In the genomic region with DNA sequence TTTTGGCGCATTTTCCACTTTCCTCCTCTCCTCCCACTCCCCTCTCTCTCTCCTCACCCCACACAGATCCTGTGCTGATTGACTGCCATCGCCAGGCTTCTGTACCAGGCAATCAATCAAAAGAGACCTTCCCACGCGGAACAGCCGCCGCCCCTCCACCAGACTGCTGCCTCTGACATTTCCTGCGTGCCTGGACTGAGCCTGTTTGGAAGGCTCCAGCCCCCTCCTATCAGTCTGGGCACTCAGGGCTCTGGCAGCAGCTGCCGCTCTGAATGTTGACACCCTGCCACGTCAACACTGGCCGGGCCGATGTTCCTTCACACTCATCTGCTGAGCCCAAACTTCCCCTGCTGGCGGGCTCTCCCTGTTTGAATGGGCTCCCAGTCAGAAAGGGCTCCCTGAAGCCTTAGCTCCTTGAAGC, we compare ENCODE assay signal across 8 cellular contexts.
DNase-seq lines count a peak whose midpoint lies in the region; ATAC-seq, FAIRE-seq and TF ChIP-seq lines count a peak whose summit lies in the region.

No MANE protein-coding gene starts in this region.

- peak overlapping the region; percentile 23 for H3K4me2 ChIP-seq in GM12878 (ENCODE audit: control insufficient read depth, insufficient read depth)

- RAD21 ChIA-PET in GM12878 (lab: Charles Lee; ENCODE audit: unreplicated experiment): interaction anchor here (0.8 kb wide), 1 partner anchor 21 kb away, joined by 3 read pairs; no protein-coding TSS in a partner anchor

- TF ChIP-seq RAD21 in GM12878 (IDR thresholded peaks at IDR 0.05; ENCODE audit: insufficient read depth, low read depth, low read length) (no peak), liver (IDR thresholded peaks at IDR 0.05) (peak; percentile 10 to 26)

- peak overlapping the region; percentile 38 for H2AFZ ChIP-seq in GM12878 (ENCODE audit: control insufficient read depth, low read depth, low read length)

- ATAC-seq in GM12878 (peak; percentile 86), upper lobe of left lung (ENCODE audit: low FRiP score in 2 of 2) (peak; percentile 73 to 82), GM18520 (IDR thresholded peaks at IDR 0.05; ENCODE audit: unreplicated experiment) (no peak)

- H3K9me3 ChIP-seq in GM12878 (replicated peaks; ENCODE audit: control insufficient read depth, insufficient read depth, low read length) (no peaks in the 10 kb centered on the region; the same call in 2 of the 3 replicates), liver (ENCODE audit: control insufficient read depth in 4 of 4, low read length in 3 of 4) (no peaks in the 10 kb centered on the region), upper lobe of left lung (no peaks in the 10 kb centered on the region)

- H3K27me3 ChIP-seq in GM12878 (replicated peaks in 1 of 2; ENCODE audit: control insufficient read depth in 2 of 2, insufficient read depth in 2 of 2, low read length in 1 of 2) (no peaks in the 10 kb centered on the region), liver (ENCODE audit: control insufficient read depth in 4 of 4, insufficient read depth in 4 of 4, low read length in 3 of 4) (peaks cover 0 to 2% (median under 1%) of the 10 kb centered on the region in 4 donors), upper lobe of left lung (no peaks in the 10 kb centered on the region)

- no peaks in the 10 kb centered on the region for H4K20me1 ChIP-seq in GM12878 (ENCODE audit: control insufficient read depth, insufficient read depth)

- TF ChIP-seq EP300 in GM12878 (IDR thresholded peaks at IDR 0.05; ENCODE audit: borderline replicate concordance in 1 of 2, control insufficient read depth in 1 of 2, low read depth in 2 of 2, low read length in 2 of 2) (no peak), upper lobe of left lung (IDR thresholded peaks at IDR 0.05) (no peak)

- peaks cover 9% of the 10 kb centered on the region; the same call in 1 of the 2 replicates for H3K4me1 ChIP-seq in GM12878 (ENCODE audit: control insufficient read depth, insufficient read depth, low read length)
- peaks cover 0 to 4% (median 0%) of the 10 kb centered on the region in 4 donors for H3K4me1 ChIP-seq in liver (ENCODE audit: control insufficient read depth in 4 of 4, insufficient read depth in 4 of 4, low read length in 3 of 4)
- H3K4me1 ChIP-seq in upper lobe of left lung: peaks cover 3 to 12% (median 10%) of the 10 kb centered on the region in 4 donors

- no peak for FAIRE-seq in GM12878 (lab: Jason Lieb, UNC)

- peak; percentile 31 for DNase-seq in NCI-H2196 (lab: John Stamatoyannopoulos, UW; ENCODE audit: unreplicated experiment)
- DNase-seq in NCI-H2196 treated with DMSO at 0.1 percent for 48 hours (lab: John Stamatoyannopoulos, UW; ENCODE audit: unreplicated experiment): no peak
- no peak for DNase-seq in GM12878 (ENCODE audit: low read depth, low spot score)
- peak; percentile 41 to 47 for DNase-seq in upper lobe of left lung
- DNase-seq in GOT3 (lab: John Stamatoyannopoulos, UW): no peak
- DNase-seq in stimulated activated CD4-positive, alpha-beta T cell treated with anti-CD3 and anti-CD28 coated beads, Interleukin-1b, Interleukin-23, amount 100 ng/mL, for 48 hours: no peak

- CTCF ChIA-PET in GM12878 (lab: Yijun Ruan, JAX): no interaction called here

- no peaks in the 10 kb centered on the region for H3K79me2 ChIP-seq in GM12878 (ENCODE audit: control insufficient read depth, insufficient read depth, low read length)

- H3K27ac ChIP-seq in GM12878 (ENCODE audit: control insufficient read depth, insufficient read depth) (no peak overlapping the region; the same call in 1 of the 2 replicates), liver (ENCODE audit: low read depth in 1 of 2, low read length in 2 of 2) (peak overlapping the region; percentile 9 to 12), upper lobe of left lung (peak overlapping the region in 2 of 4 donors; percentile 18 to 59)

- no peak overlapping the region for H3K4me3 ChIP-seq in GM12878
- H3K4me3 ChIP-seq in liver (ENCODE audit: low read depth in 1 of 3, low read length in 3 of 3): no peak overlapping the region
- peak overlapping the region in 1 of 4 donors; percentile 11 for H3K4me3 ChIP-seq in upper lobe of left lung

- POLR2A ChIA-PET in GM12878 (lab: Charles Lee): interaction anchor here (0.7 kb wide), 1 partner anchor 9 kb away, joined by 4 read pairs; no protein-coding TSS in a partner anchor

- SMC1A ChIA-PET in GM12878 (lab: Charles Lee; ENCODE audit: uncharacterized antibody, unreplicated experiment): interaction anchor here (0.9 to 2.3 kb wide), 2 partner anchors 9 to 470 kb away, joined by 3 to 14 read pairs; no protein-coding TSS in a partner anchor

- in situ Hi-C loops in GM12878 (cut with MboI): no loop called here

- BruUV-seq in GM12878 (replicated peaks; lab: Mats Ljungman, UMichigan): no TSS peak

- H3K36me3 ChIP-seq in GM12878 (ENCODE audit: control insufficient read depth in 2 of 2, insufficient read depth in 2 of 2, low read length in 1 of 2) (no peaks in the 10 kb centered on the region), liver (ENCODE audit: control insufficient read depth in 4 of 4, insufficient read depth in 3 of 4, low read depth in 1 of 4, low read length in 3 of 4) (no peaks in the 10 kb centered on the region), upper lobe of left lung (no peaks in the 10 kb centered on the region)

- no peak for TF ChIP-seq POLR2A in GM12878 (IDR thresholded peaks at IDR 0.05; ENCODE audit: low read depth, low read length)
- no peak for TF ChIP-seq POLR2A in upper lobe of left lung (IDR thresholded peaks at IDR 0.05)

- intact Hi-C loops in GM12878 (cut with micrococcal nuclease; ENCODE audit: unreplicated experiment): loop anchor here (10.0 kb wide), 2 partner anchors 420 to 470 kb away; a partner anchor contains a TSS

- no peak for TF ChIP-seq CTCF in GM12878 (IDR thresholded peaks at IDR 0.05 in 2 of 3, conservative IDR thresholded peaks at IDR 0.05 in 1 of 3; ENCODE audit: control insufficient read depth in 2 of 3, extremely low read depth in 1 of 3, insufficient read depth in 1 of 3, low read depth in 3 of 3, low read length in 3 of 3)
- TF ChIP-seq CTCF in liver (IDR thresholded peaks at IDR 0.05; ENCODE audit: low read depth, low read length, missing input control): no peak
- TF ChIP-seq CTCF in upper lobe of left lung (IDR thresholded peaks at IDR 0.05): no peak

- H3K9ac ChIP-seq in GM12878 (ENCODE audit: control insufficient read depth, insufficient read depth, low read length): no peak overlapping the region
- no peak overlapping the region for H3K9ac ChIP-seq in liver (ENCODE audit: low read depth in 1 of 2, low read length in 2 of 2)

- 7% methylated on average over 12 of the region's 12 CpGs for WGBS in GM12878 (ENCODE audit: insufficient coverage, insufficient replicate concordance, low lambda C conversion rate, missing lambda C conversion rate)
- WGBS in liver: 29% methylated on average over 12 of the region's 12 CpGs
- 9 to 17% methylated on average over 12 of the region's 12 CpGs for WGBS in upper lobe of left lung, 2 donors

TF ChIP-seq in GM12878, 131 proteins besides CTCF, POLR2A, EP300 and RAD21 (continues in another document):
- TF ChIP-seq SPI1 (IDR thresholded peaks at IDR 0.05; ENCODE audit: borderline replicate concordance, insufficient read depth, low read depth, low read length): no peak
- TF ChIP-seq DPF2 (IDR thresholded peaks at IDR 0.05): 0 out of 2 replicates have a peak, but pooled peaks have one; percentile 28

TF ChIP-seq in liver, 16 proteins besides CTCF, POLR2A, EP300 and RAD21 (continues in another document):
- TF ChIP-seq FOXA1 (IDR thresholded peaks at IDR 0.05) (no peak), NR2F2 (IDR thresholded peaks at IDR 0.05) (no peak), HNF4A (conservative IDR thresholded peaks at IDR 0.05) (no peak), EGR1 (IDR thresholded peaks at IDR 0.05; ENCODE audit: low read depth in 2 of 2) (no peak), YY1 (IDR thresholded peaks at IDR 0.05) (no peak), RXRA (IDR thresholded peaks at IDR 0.05) (no peak), TAF1 (conservative IDR thresholded peaks at IDR 0.05) (no peak)
- TF ChIP-seq, protein P1, sequence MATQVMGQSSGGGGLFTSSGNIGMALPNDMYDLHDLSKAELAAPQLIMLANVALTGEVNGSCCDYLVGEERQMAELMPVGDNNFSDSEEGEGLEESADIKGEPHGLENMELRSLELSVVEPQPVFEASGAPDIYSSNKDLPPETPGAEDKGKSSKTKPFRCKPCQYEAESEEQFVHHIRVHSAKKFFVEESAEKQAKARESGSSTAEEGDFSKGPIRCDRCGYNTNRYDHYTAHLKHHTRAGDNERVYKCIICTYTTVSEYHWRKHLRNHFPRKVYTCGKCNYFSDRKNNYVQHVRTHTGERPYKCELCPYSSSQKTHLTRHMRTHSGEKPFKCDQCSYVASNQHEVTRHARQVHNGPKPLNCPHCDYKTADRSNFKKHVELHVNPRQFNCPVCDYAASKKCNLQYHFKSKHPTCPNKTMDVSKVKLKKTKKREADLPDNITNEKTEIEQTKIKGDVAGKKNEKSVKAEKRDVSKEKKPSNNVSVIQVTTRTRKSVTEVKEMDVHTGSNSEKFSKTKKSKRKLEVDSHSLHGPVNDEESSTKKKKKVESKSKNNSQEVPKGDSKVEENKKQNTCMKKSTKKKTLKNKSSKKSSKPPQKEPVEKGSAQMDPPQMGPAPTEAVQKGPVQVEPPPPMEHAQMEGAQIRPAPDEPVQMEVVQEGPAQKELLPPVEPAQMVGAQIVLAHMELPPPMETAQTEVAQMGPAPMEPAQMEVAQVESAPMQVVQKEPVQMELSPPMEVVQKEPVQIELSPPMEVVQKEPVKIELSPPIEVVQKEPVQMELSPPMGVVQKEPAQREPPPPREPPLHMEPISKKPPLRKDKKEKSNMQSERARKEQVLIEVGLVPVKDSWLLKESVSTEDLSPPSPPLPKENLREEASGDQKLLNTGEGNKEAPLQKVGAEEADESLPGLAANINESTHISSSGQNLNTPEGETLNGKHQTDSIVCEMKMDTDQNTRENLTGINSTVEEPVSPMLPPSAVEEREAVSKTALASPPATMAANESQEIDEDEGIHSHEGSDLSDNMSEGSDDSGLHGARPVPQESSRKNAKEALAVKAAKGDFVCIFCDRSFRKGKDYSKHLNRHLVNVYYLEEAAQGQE (IDR thresholded peaks at IDR 0.05): no peak
- TF ChIP-seq, protein P2, sequence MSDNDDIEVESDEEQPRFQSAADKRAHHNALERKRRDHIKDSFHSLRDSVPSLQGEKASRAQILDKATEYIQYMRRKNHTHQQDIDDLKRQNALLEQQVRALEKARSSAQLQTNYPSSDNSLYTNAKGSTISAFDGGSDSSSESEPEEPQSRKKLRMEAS (IDR thresholded peaks at IDR 0.05): no peak

Comparison
In these comparisons a context has a peak if more than half of its experiments do, and no peak if none do; other contexts are left out.
1. DNase-seq: peak in NCI-H2196 (single experiment) and upper lobe of left lung (2 of 2); none in NCI-H2196 treated with DMSO at 0.1 percent for 48 hours (single experiment), GM12878 (single experiment), GOT3 (single experiment) and stimulated activated CD4-positive, alpha-beta T cell treated with anti-CD3 and anti-CD28 coated beads, Interleukin-1b, Interleukin-23, amount 100 ng/mL, for 48 hours (single experiment).